8 cellular contexts compared by ENCODE assay signal in genomic region chr19:21396893-21397572, GRCh38. TPM values are rescaled to one million over a fixed set of nuclear protein-coding genes. Genes with fewer than 3 reads are reported as not detected.
DNase-seq lines count a peak whose midpoint lies in the region; ATAC-seq and TF ChIP-seq lines count a peak whose summit lies in the region.

Gene ZNF493 (plus strand): TSS chr19:21397133. CDS start chr19:21397238, 105 bp downstream.

- peaks cover 0 to 16% (median 2%) of the 10 kb centered on the region in 4 donors for H3K36me3 ChIP-seq in esophagus muscularis mucosa
- no peaks in the 10 kb centered on the region for H3K36me3 ChIP-seq in muscle layer of colon (ENCODE audit: insufficient read depth, low read length)

- H3K9me3 ChIP-seq in esophagus muscularis mucosa, result no peaks in the 10 kb centered on the region
- no peaks in the 10 kb centered on the region for H3K9me3 ChIP-seq in muscle layer of colon (ENCODE audit: low read length)

- H3K27me3 ChIP-seq in esophagus muscularis mucosa, result no peaks in the 10 kb centered on the region
- H3K27me3 ChIP-seq in muscle layer of colon (ENCODE audit: control insufficient read depth in 1 of 2, insufficient read depth in 2 of 2, low read length in 2 of 2), result no peaks in the 10 kb centered on the region

- no peak for TF ChIP-seq EP300 in esophagus muscularis mucosa (IDR thresholded peaks at IDR 0.05)

- WGBS in esophagus muscularis mucosa, result 0% methylated on average over 31 of the region's 31 CpGs

- intact Hi-C loops in esophagus muscularis mucosa (cut with DNase I), result loop anchor here (2.0 kb wide), 2 partner anchors 38 to 68 kb away; partner anchors contain the start of genes ZNF708 and ZNF738

- peak within 1 kb of the TSS; percentile 70 for H3K9ac ChIP-seq in muscle layer of colon (ENCODE audit: low read length)

- no peak for TF ChIP-seq CTCF in esophagus muscularis mucosa (IDR thresholded peaks at IDR 0.05)

- H3K27ac ChIP-seq in esophagus muscularis mucosa (replicated peaks in 1 of 4) (peak within 1 kb of the TSS; percentile 81 to 93 (median 87)), muscle layer of colon (ENCODE audit: low read depth, low read length) (peak within 1 kb of the TSS; percentile 86)

- H3K4me3 ChIP-seq in esophagus muscularis mucosa, result peak within 1 kb of the TSS; percentile 68 to 85 (median 80)
- H3K4me3 ChIP-seq in muscle layer of colon (ENCODE audit: low read depth in 1 of 2, low read length in 2 of 2), result peak within 1 kb of the TSS; percentile 93 to 94

- no peak for TF ChIP-seq POLR2A in esophagus muscularis mucosa (IDR thresholded peaks at IDR 0.05; ENCODE audit: low read depth)

- DNase-seq in DMS 273 treated with DMSO at 0.1 percent for 48 hours (lab: John Stamatoyannopoulos, UW) (peak; percentile 95), HuH-7 (ENCODE audit: low spot score) (peak; percentile 79), esophagus muscularis mucosa (ENCODE audit: extremely low spot score) (peak; percentile 98)
- DNase-seq in activated T-cell treated with anti-CD3 and anti-CD28 coated beads, Interleukin-2, amount 50 U/mL, for 48 hours, result peak; percentile 93
- DNase-seq in stimulated activated CD8-positive, alpha-beta memory T cell treated with anti-CD3 and anti-CD28 coated beads, Interleukin-7, amount 100 ng/mL, for 1 hour (ENCODE audit: low read depth in 2 of 2), result peak; percentile 77 to 81

- H3K4me1 ChIP-seq in esophagus muscularis mucosa (peaks cover 12 to 47% (median 41%) of the 10 kb centered on the region in 4 donors), muscle layer of colon (ENCODE audit: insufficient read depth, low read length) (peaks cover 24% of the 10 kb centered on the region)

- peak; percentile 97 for ATAC-seq in GM21526 (IDR thresholded peaks at IDR 0.05; ENCODE audit: low FRiP score, unreplicated experiment)

TF ChIP-seq in PFSK-1, 5 proteins besides CTCF, POLR2A, EP300 and RAD21:
- TF ChIP-seq POLR2AphosphoS5 (IDR thresholded peaks at IDR 0.05; ENCODE audit: low read depth, low read length) (peak; percentile 78), TAF1 (IDR thresholded peaks at IDR 0.05; ENCODE audit: borderline replicate concordance, insufficient read depth, low read length) (peak; percentile 78; the same call in 1 of the 2 replicates), FOXP2 (optimal IDR thresholded peaks at IDR 0.05; ENCODE audit: borderline replicate concordance, extremely low read depth, extremely low read length, insufficient read depth) (no peak)
TF ChIP-seq in PFSK-1: peak in this region for 2.

RNA-seq across cellular contexts. Expression of gene ZNF493, which starts in this region (rescaled TPM):
- 0.39 TPM for polyA plus RNA-seq in PFSK-1 (2012; ENCODE audit: insufficient read length, low read depth)
- total RNA-seq in esophagus muscularis mucosa, result 10 to 100 TPM; 12.1 to 29.1 (median 19.1) TPM

Comparison
In these comparisons a context has a peak if more than half of its experiments do, and no peak if none do; other contexts are left out.
1. Peak in every context shown above with its lines: DNase-seq, ATAC-seq, H3K4me3 ChIP-seq and H3K27ac ChIP-seq.